Comparison of ENCODE assay signal across 1 cellular context in the genomic region with DNA sequence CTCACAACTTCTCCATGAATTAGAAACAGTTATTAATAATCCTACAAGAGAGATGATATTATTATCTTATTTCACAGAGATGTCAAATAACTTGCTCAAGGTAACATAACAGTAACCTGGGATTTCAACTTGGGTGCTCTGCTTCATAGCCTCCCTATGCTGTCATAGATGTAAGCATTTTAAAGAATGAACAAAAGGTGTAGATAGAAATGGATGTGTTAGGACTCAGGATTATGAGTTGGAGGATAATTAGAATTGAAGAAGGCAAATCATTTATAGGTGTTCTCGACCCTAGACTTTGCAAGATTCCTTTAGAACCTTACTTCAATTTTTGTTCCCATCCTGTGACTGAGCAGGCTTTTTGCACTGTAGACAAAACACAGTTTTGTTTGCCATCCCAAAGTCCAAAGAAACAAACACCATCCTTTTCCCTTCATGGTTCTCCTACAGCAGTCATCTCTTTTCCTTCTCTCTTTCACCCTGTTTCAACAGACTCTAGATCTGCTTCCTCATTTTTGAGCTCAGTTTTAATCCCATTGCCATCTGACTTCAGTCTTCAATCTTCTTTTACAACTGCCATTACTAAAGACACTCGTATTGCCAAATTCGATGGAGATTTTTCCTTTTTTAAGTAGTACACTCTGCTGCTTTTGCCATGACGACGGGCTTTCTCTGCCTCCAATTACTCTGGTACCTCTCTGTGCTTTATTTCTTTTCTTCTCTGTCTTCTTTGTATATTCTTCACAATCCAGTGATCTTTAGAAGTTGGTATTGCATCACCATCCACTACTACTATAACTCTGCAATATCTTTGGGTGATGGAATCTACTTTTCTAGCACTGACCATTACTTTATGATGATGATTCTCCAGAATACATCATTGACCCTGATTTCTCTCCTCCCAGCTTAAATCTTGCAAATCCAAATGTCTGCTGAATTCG.
TF ChIP-seq lines count a peak whose summit lies in the region.

No MANE protein-coding gene starts in this region.

TF ChIP-seq in SK-N-SH, 30 proteins besides CTCF, POLR2A, EP300 and RAD21 (continued from another document):
- TF ChIP-seq, protein P1, sequence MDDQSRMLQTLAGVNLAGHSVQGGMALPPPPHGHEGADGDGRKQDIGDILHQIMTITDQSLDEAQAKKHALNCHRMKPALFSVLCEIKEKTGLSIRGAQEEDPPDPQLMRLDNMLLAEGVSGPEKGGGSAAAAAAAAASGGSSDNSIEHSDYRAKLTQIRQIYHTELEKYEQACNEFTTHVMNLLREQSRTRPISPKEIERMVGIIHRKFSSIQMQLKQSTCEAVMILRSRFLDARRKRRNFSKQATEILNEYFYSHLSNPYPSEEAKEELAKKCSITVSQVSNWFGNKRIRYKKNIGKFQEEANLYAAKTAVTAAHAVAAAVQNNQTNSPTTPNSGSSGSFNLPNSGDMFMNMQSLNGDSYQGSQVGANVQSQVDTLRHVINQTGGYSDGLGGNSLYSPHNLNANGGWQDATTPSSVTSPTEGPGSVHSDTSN (IDR thresholded peaks at IDR 0.05): no peak
- TF ChIP-seq, protein P2, sequence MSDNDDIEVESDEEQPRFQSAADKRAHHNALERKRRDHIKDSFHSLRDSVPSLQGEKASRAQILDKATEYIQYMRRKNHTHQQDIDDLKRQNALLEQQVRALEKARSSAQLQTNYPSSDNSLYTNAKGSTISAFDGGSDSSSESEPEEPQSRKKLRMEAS (IDR thresholded peaks at IDR 0.05; ENCODE audit: low read depth): no peak
- TF ChIP-seq, protein P3, sequence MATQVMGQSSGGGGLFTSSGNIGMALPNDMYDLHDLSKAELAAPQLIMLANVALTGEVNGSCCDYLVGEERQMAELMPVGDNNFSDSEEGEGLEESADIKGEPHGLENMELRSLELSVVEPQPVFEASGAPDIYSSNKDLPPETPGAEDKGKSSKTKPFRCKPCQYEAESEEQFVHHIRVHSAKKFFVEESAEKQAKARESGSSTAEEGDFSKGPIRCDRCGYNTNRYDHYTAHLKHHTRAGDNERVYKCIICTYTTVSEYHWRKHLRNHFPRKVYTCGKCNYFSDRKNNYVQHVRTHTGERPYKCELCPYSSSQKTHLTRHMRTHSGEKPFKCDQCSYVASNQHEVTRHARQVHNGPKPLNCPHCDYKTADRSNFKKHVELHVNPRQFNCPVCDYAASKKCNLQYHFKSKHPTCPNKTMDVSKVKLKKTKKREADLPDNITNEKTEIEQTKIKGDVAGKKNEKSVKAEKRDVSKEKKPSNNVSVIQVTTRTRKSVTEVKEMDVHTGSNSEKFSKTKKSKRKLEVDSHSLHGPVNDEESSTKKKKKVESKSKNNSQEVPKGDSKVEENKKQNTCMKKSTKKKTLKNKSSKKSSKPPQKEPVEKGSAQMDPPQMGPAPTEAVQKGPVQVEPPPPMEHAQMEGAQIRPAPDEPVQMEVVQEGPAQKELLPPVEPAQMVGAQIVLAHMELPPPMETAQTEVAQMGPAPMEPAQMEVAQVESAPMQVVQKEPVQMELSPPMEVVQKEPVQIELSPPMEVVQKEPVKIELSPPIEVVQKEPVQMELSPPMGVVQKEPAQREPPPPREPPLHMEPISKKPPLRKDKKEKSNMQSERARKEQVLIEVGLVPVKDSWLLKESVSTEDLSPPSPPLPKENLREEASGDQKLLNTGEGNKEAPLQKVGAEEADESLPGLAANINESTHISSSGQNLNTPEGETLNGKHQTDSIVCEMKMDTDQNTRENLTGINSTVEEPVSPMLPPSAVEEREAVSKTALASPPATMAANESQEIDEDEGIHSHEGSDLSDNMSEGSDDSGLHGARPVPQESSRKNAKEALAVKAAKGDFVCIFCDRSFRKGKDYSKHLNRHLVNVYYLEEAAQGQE (IDR thresholded peaks at IDR 0.05; ENCODE audit: low read depth, low read length): no peak
- TF ChIP-seq POLR2AphosphoS5 (IDR thresholded peaks at IDR 0.05; ENCODE audit: low read depth, low read length) (no peak), RFX5 (IDR thresholded peaks at IDR 0.05; ENCODE audit: low read length) (no peak), ELF1 (IDR thresholded peaks at IDR 0.05) (no peak)
- TF ChIP-seq, protein P4, sequence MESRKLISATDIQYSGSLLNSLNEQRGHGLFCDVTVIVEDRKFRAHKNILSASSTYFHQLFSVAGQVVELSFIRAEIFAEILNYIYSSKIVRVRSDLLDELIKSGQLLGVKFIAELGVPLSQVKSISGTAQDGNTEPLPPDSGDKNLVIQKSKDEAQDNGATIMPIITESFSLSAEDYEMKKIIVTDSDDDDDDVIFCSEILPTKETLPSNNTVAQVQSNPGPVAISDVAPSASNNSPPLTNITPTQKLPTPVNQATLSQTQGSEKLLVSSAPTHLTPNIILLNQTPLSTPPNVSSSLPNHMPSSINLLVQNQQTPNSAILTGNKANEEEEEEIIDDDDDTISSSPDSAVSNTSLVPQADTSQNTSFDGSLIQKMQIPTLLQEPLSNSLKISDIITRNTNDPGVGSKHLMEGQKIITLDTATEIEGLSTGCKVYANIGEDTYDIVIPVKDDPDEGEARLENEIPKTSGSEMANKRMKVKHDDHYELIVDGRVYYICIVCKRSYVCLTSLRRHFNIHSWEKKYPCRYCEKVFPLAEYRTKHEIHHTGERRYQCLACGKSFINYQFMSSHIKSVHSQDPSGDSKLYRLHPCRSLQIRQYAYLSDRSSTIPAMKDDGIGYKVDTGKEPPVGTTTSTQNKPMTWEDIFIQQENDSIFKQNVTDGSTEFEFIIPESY (IDR thresholded peaks at IDR 0.05; ENCODE audit: borderline replicate concordance, low read depth): no peak
